In genomic region chr10:59099536-59099935, GRCh38 we compare ENCODE assay signal across 19 cellular contexts.
DNase-seq lines count a peak whose midpoint lies in the region; ATAC-seq and TF ChIP-seq lines count a peak whose summit lies in the region.
"Had no signal": no experiment of that assay in that cellular context is flagged by ENCODE, and none has a peak within 500 bp of the region (broad histone marks: within the 10 kb centered on the region; RNA-seq: fewer than 3 reads in every experiment).

No MANE protein-coding gene starts in this region.

- H3K4me1 ChIP-seq in colonic mucosa (no peaks in the 10 kb centered on the region), left ventricle myocardium inferior (no peaks in the 10 kb centered on the region)
- H3K4me1 ChIP-seq: neural progenitor cell had no signal

- H3K9me3 ChIP-seq in colonic mucosa (no peaks in the 10 kb centered on the region), left ventricle myocardium inferior (replicated peaks) (no peaks in the 10 kb centered on the region)
- H3K9me3 ChIP-seq: A549, ascending aorta, mucosa of descending colon had no signal

- H3K4me1 Mint-ChIP-seq in mesothelial cell of epicardium, result peaks cover 14% of the 10 kb centered on the region
- H3K4me1 Mint-ChIP-seq in activated CD8-positive, alpha-beta T cell treated with anti-CD3 and anti-CD28 coated beads, Interleukin-2, amount 10 ng/mL, durations not matched to agents 7 days and 5 days (ENCODE audit: low read depth), result no peaks in the 10 kb centered on the region
- H3K4me1 Mint-ChIP-seq: neural progenitor cell had no signal

- no peak overlapping the region for H3K9ac ChIP-seq in colonic mucosa (ENCODE audit: low read depth in 2 of 2, low read length in 2 of 2)
- H3K9ac ChIP-seq: neural progenitor cell had no signal

- DNase-seq in left ventricle myocardium superior (no peak), Right ventricle myocardium inferior (ENCODE audit: missing footprints) (no peak), colonic mucosa (no peak), mesothelial cell of epicardium (ENCODE audit: low spot score in 2 of 2, unreplicated experiment in 2 of 2) (no peak), NCI-H2081 (lab: John Stamatoyannopoulos, UW) (no peak), left ventricle myocardium inferior (no peak), NCI-H526 (lab: John Stamatoyannopoulos, UW) (no peak)
- no peak for DNase-seq in activated CD8-positive, alpha-beta T cell treated with anti-CD3 and anti-CD28 coated beads, Interleukin-2, amount 10 ng/mL, durations not matched to agents 7 days and 5 days
- DNase-seq: activated CD4-positive, alpha-beta T cell treated with anti-CD3 and anti-CD28 coated beads for 1 hour; activated naive CD4-positive, alpha-beta T cell treated with anti-CD3 and anti-CD28 coated beads, Interleukin-2, amount 50 U/mL, for 16 hours; activated T-cell treated with anti-CD3 and anti-CD28 coated beads, Interleukin-2, amount 50 U/mL, for 48 hours; effector CD8-positive, alpha-beta T cell; NCI-H345 had no signal

- no peaks in the 10 kb centered on the region for H3K36me3 Mint-ChIP-seq in mesothelial cell of epicardium
- H3K36me3 Mint-ChIP-seq in activated CD8-positive, alpha-beta T cell treated with anti-CD3 and anti-CD28 coated beads, Interleukin-2, amount 10 ng/mL, durations not matched to agents 7 days and 5 days (ENCODE audit: low read depth), result no peaks in the 10 kb centered on the region
- H3K36me3 Mint-ChIP-seq: neural progenitor cell had no signal

- peak; percentile 39 for ATAC-seq in left ventricle myocardium superior
- ATAC-seq in Right ventricle myocardium inferior, result no peak
- no peak for ATAC-seq in activated CD8-positive, alpha-beta T cell treated with anti-CD3 and anti-CD28 coated beads, Interleukin-2, amount 10 ng/mL, durations not matched to agents 7 days and 5 days
- ATAC-seq: A549, esophagus mucosa, HepG2, mucosa of descending colon had no signal

- H3K4me3 Mint-ChIP-seq in mesothelial cell of epicardium, result no peak overlapping the region
- H3K4me3 Mint-ChIP-seq in activated CD8-positive, alpha-beta T cell treated with anti-CD3 and anti-CD28 coated beads, Interleukin-2, amount 10 ng/mL, durations not matched to agents 7 days and 5 days, result no peak overlapping the region
- H3K4me3 Mint-ChIP-seq: neural progenitor cell had no signal

- H3K9me3 Mint-ChIP-seq in mesothelial cell of epicardium, result no peaks in the 10 kb centered on the region
- no peaks in the 10 kb centered on the region for H3K9me3 Mint-ChIP-seq in activated CD8-positive, alpha-beta T cell treated with anti-CD3 and anti-CD28 coated beads, Interleukin-2, amount 10 ng/mL, durations not matched to agents 7 days and 5 days (ENCODE audit: insufficient read depth)
- H3K9me3 Mint-ChIP-seq: neural progenitor cell had no signal

- no peak overlapping the region for H3K4me3 ChIP-seq in colonic mucosa
- no peak overlapping the region for H3K4me3 ChIP-seq in left ventricle myocardium inferior
- H3K4me3 ChIP-seq: A549, ascending aorta, mucosa of descending colon, neural progenitor cell had no signal

- TF ChIP-seq CTCF in colonic mucosa (IDR thresholded peaks at IDR 0.05) (no peak), mesothelial cell of epicardium (IDR thresholded peaks at IDR 0.05; ENCODE audit: unreplicated experiment) (no peak), left ventricle myocardium inferior (IDR thresholded peaks at IDR 0.05; ENCODE audit: borderline replicate concordance) (no peak)

- H3K36me3 ChIP-seq in colonic mucosa (no peaks in the 10 kb centered on the region), left ventricle myocardium inferior (no peaks in the 10 kb centered on the region)
- H3K36me3 ChIP-seq: ascending aorta, neural progenitor cell had no signal

- intact Hi-C loops in left ventricle myocardium superior (cut with micrococcal nuclease) (no loop called here), Right ventricle myocardium inferior (cut with DNase I) (no loop called here), colonic mucosa (cut with DNase I) (no loop called here), left ventricle myocardium inferior (cut with micrococcal nuclease) (no loop called here)

- no peaks in the 10 kb centered on the region for H3K27me3 ChIP-seq in colonic mucosa
- H3K27me3 ChIP-seq in left ventricle myocardium inferior (ENCODE audit: low read depth), result no peaks in the 10 kb centered on the region
- H3K27me3 ChIP-seq: ascending aorta, neural progenitor cell had no signal

- H3K27me3 Mint-ChIP-seq in mesothelial cell of epicardium (ENCODE audit: low read depth), result peaks cover 4% of the 10 kb centered on the region
- H3K27me3 Mint-ChIP-seq in activated CD8-positive, alpha-beta T cell treated with anti-CD3 and anti-CD28 coated beads, Interleukin-2, amount 10 ng/mL, durations not matched to agents 7 days and 5 days (ENCODE audit: low read depth), result no peaks in the 10 kb centered on the region

- H3K27ac ChIP-seq in colonic mucosa (peak overlapping the region; percentile 35), left ventricle myocardium inferior (replicated peaks) (no peak overlapping the region)
- H3K27ac ChIP-seq: A549, ascending aorta, neural progenitor cell had no signal

- peak overlapping the region; percentile 28 for H3K27ac Mint-ChIP-seq in mesothelial cell of epicardium
- H3K27ac Mint-ChIP-seq in activated CD8-positive, alpha-beta T cell treated with anti-CD3 and anti-CD28 coated beads, Interleukin-2, amount 10 ng/mL, durations not matched to agents 7 days and 5 days, result no peak overlapping the region
- H3K27ac Mint-ChIP-seq: neural progenitor cell had no signal

- POLR2A ChIA-PET in activated CD8-positive, alpha-beta T cell treated with anti-CD3 and anti-CD28 coated beads, Interleukin-2, amount 10 ng/mL, durations not matched to agents 7 days and 5 days (lab: Charles Lee), result no interaction called here

- CTCF ChIA-PET in activated CD8-positive, alpha-beta T cell treated with anti-CD3 and anti-CD28 coated beads, Interleukin-2, amount 10 ng/mL, durations not matched to agents 7 days and 5 days (lab: Charles Lee), result no interaction called here
